1 cellular context compared by ENCODE assay signal in genomic region chr18:35241523-35241804, GRCh38.
TF ChIP-seq lines count a peak whose summit lies in the region.

No MANE protein-coding gene starts in this region.

TF ChIP-seq in K562, 482 proteins besides CTCF, POLR2A, EP300 and RAD21 (continued from another document):
- TF ChIP-seq PATZ1 (CRISPR knock-in tag; IDR thresholded peaks at IDR 0.05; ENCODE audit: borderline replicate concordance) (0 out of 2 replicates have a peak, but pooled peaks have one; percentile 28), ZKSCAN1 (IDR thresholded peaks at IDR 0.05; ENCODE audit: low read depth, low read length) (no peak), TCF3 (CRISPR knock-in tag; IDR thresholded peaks at IDR 0.05) (no peak), GTF2E2 (tag; IDR thresholded peaks at IDR 0.05) (peak; percentile 72; the same call in 1 of the 2 replicates), ZNF592 (IDR thresholded peaks at IDR 0.05) (0 out of 2 replicates have a peak, but pooled peaks have one; percentile 37), ZNF79 (CRISPR knock-in tag; IDR thresholded peaks at IDR 0.05; ENCODE audit: low read depth) (no peak), ZNF696 (CRISPR knock-in tag; conservative IDR thresholded peaks at IDR 0.05) (no peak), ZNF395 (CRISPR knock-in tag; IDR thresholded peaks at IDR 0.05) (0 out of 2 replicates have a peak, but pooled peaks have one; percentile 17), GATAD2B (IDR thresholded peaks at IDR 0.05; ENCODE audit: borderline replicate concordance) (0 out of 2 replicates have a peak, but pooled peaks have one; percentile 47), HMBOX1 (IDR thresholded peaks at IDR 0.05) (peak; percentile 18), HSF4 (CRISPR knock-in tag; IDR thresholded peaks at IDR 0.05; ENCODE audit: borderline replicate concordance) (no peak), ZNF398 (CRISPR knock-in tag; IDR thresholded peaks at IDR 0.05) (no peak), ZNF589 (CRISPR knock-in tag; IDR thresholded peaks at IDR 0.05; ENCODE audit: low read depth) (0 out of 2 replicates have a peak, but pooled peaks have one; percentile 7), MEF2D (tag; conservative IDR thresholded peaks at IDR 0.05; ENCODE audit: low read depth) (peak; percentile 16; the same call in 1 of the 2 replicates), PBX2 (CRISPR knock-in tag; IDR thresholded peaks at IDR 0.05; ENCODE audit: low read depth) (no peak), PBX2 (tag; conservative IDR thresholded peaks at IDR 0.05; ENCODE audit: low read depth) (no peak), CREB3 (tag; conservative IDR thresholded peaks at IDR 0.05; ENCODE audit: low read depth) (peak; percentile 64), CREB5 (CRISPR knock-in tag; IDR thresholded peaks at IDR 0.05) (0 out of 2 replicates have a peak, but pooled peaks have one; percentile 48)
TF ChIP-seq in K562: peak in this region for 12.
